ENCODE assay signal across 7 cellular contexts in genomic region chr14:70394674-70395073, GRCh38. TPM values are rescaled to one million over a fixed set of nuclear protein-coding genes. Genes with fewer than 3 reads are reported as not detected.
"Had no signal": no experiment of that assay in that cellular context is flagged by ENCODE, and none has a peak within 500 bp of the region (broad histone marks: within the 10 kb centered on the region; RNA-seq: fewer than 3 reads in every experiment).

No MANE protein-coding gene starts in this region.

- H3K4me3 ChIP-seq: GM23248, HAP-1 had no signal

- H3K4me3 Mint-ChIP-seq: IgD-negative memory B cell had no signal

- H3K9me3 ChIP-seq: HAP-1 had no signal

- ATAC-seq: HCT116 had no signal

- DNase-seq: GM23248, GOT3, H7 had no signal

- H3K27ac ChIP-seq: GM23248 had no signal

- H3K36me3 ChIP-seq: HAP-1 had no signal

- H3K27me3 Mint-ChIP-seq: IgD-negative memory B cell had no signal

RNA-seq across cellular contexts. Expression of gene ADAM21, which starts 57.3 kb away (rescaled TPM):
- total RNA-seq: HT-29 had no signal
